Comparison of ENCODE assay signal across 16 cellular contexts in the genomic region with DNA sequence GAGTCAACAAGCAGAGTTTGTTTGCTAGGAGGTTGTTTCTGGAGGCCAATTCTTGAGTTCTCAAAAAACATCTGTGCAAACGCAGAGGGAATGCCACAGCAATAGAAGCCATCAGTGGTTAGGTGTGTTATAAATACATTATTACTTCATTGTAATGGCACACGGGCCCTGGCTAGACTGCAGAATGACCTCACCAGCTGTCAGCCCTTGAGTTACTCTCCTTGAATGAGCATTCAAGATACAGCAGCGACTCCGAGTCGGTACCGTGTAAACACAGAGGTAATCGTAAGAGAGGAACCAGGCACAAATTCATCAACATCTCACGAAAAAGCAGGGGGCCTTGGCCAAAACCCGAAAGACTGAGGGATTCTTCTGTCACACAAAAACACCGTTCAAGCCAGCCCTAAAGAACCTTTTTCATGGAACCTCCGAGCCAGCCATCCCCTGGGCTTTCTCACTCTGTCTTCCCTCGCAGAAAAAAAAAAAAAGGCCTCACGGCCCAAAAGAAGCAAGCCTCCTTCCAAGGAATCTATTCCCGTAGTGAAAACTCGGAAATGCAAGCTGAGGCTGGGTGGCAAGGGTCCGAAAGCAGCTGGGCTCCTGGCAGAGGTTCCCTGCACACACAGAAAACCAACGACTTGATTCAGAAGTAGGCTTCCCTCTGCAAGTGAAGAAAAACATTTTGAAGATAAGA.
DNase-seq lines count a peak whose midpoint lies in the region; ATAC-seq and TF ChIP-seq lines count a peak whose summit lies in the region.
"Had no signal": no experiment of that assay in that cellular context is flagged by ENCODE, and none has a peak within 500 bp of the region (broad histone marks: within the 10 kb centered on the region; RNA-seq: fewer than 3 reads in every experiment).

No MANE protein-coding gene starts in this region.

- H3K4me3 ChIP-seq in MG63 (peak overlapping the region; percentile 8; the same call in 1 of the 2 replicates), SJCRH30 (no peak overlapping the region), left lung (no peak overlapping the region), thyroid gland (replicated peaks in 1 of 3) (no peak overlapping the region)
- H3K4me3 ChIP-seq in effector memory CD4-positive, alpha-beta T cell (ENCODE audit: insufficient read depth, low read depth, low read length, poor library complexity, severe bottlenecking) = no peak overlapping the region
- H3K4me3 ChIP-seq: GM12878 had no signal

- DNase-seq in MG63 = peak; percentile 71
- peak; percentile 44 to 65 for DNase-seq in SJCRH30
- DNase-seq in left lung = no peak
- DNase-seq in thyroid gland = peak; percentile 78 to 80
- DNase-seq in effector memory CD4-positive, alpha-beta T cell = no peak
- DNase-seq in stimulated activated CD4-positive, alpha-beta T cell treated with anti-CD3 and anti-CD28 coated beads, Interleukin-4, amount 100 ng/mL, for 1 hour = no peak
- no peak for DNase-seq in germinal center (ENCODE audit: low spot score)
- DNase-seq: activated T-cell treated with anti-CD3 and anti-CD28 coated beads for 4 hours, COR-L47, naive B cell, SIG-M5 had no signal

- H3K27ac ChIP-seq in SJCRH30 (0 out of 2 replicates have a peak overlapping the region, but pooled peaks have one; percentile 0), left lung (no peak overlapping the region), thyroid gland (peak overlapping the region in 1 of 3 donors; percentile 60)
- no peak overlapping the region for H3K27ac ChIP-seq in effector memory CD4-positive, alpha-beta T cell (ENCODE audit: insufficient read depth, low read length, poor library complexity, severe bottlenecking)
- H3K27ac ChIP-seq: VCaP had no signal

- TF ChIP-seq CTCF in left lung (IDR thresholded peaks at IDR 0.05) (no peak), thyroid gland (IDR thresholded peaks at IDR 0.05) (no peak)

- H3K27me3 ChIP-seq in MG63 (no peaks in the 10 kb centered on the region), SJCRH30 (no peaks in the 10 kb centered on the region), left lung (no peaks in the 10 kb centered on the region), thyroid gland (no peaks in the 10 kb centered on the region)
- no peaks in the 10 kb centered on the region for H3K27me3 ChIP-seq in effector memory CD4-positive, alpha-beta T cell (replicated peaks; ENCODE audit: control insufficient read depth, insufficient read depth, low read length, poor library complexity, severe bottlenecking)

- H3K36me3 ChIP-seq in MG63 (no peaks in the 10 kb centered on the region), SJCRH30 (no peaks in the 10 kb centered on the region), left lung (no peaks in the 10 kb centered on the region), thyroid gland (no peaks in the 10 kb centered on the region)
- H3K36me3 ChIP-seq in effector memory CD4-positive, alpha-beta T cell (ENCODE audit: control insufficient read depth, insufficient read depth, low read length) = no peaks in the 10 kb centered on the region

- ATAC-seq in left lung = peak; percentile 68
- no peak for ATAC-seq in GM21529 (IDR thresholded peaks at IDR 0.05; ENCODE audit: unreplicated experiment)
- ATAC-seq: GM12878; HCT116; stimulated activated memory B cell treated with anti-CD40 and anti-IgM and Interleukin-4, amounts not matched to agents 10 μg/mL and 1 μg/mL and 100 μg/mL, for 72 hours had no signal

- H3K9me3 ChIP-seq in MG63 = no peaks in the 10 kb centered on the region
- H3K9me3 ChIP-seq in SJCRH30 (replicated peaks) = no peaks in the 10 kb centered on the region; the same call in 1 of the 2 replicates
- no peaks in the 10 kb centered on the region for H3K9me3 ChIP-seq in left lung
- H3K9me3 ChIP-seq in thyroid gland = no peaks in the 10 kb centered on the region
- no peaks in the 10 kb centered on the region for H3K9me3 ChIP-seq in effector memory CD4-positive, alpha-beta T cell (ENCODE audit: control insufficient read depth, low read length)

- 4 to 26% methylated on average over 17 of the region's 17 CpGs for WGBS in thyroid gland, 2 donors

- intact Hi-C loops in left lung (cut with DNase I) (no loop called here), thyroid gland (cut with DNase I) (no loop called here)

- no peak for TF ChIP-seq POLR2A in thyroid gland (IDR thresholded peaks at IDR 0.05)

- H3K4me1 ChIP-seq in SJCRH30 (peaks cover 30% of the 10 kb centered on the region), left lung (peaks cover 0 to 9% of the 10 kb centered on the region in 2 donors), thyroid gland (peaks cover 16 to 20% of the 10 kb centered on the region in 2 donors)
- no peaks in the 10 kb centered on the region for H3K4me1 ChIP-seq in effector memory CD4-positive, alpha-beta T cell (ENCODE audit: control insufficient read depth, insufficient read depth, low read length, poor library complexity, severe bottlenecking)

Comparison
In these comparisons a context has a peak if more than half of its experiments do, and no peak if none do; other contexts are left out.
1. DNase-seq: peak in MG63 (single experiment), SJCRH30 (2 of 2) and thyroid gland (2 of 2); none in left lung (0 of 2), effector memory CD4-positive, alpha-beta T cell (0 of 3), stimulated activated CD4-positive, alpha-beta T cell treated with anti-CD3 and anti-CD28 coated beads, Interleukin-4, amount 100 ng/mL, for 1 hour (single experiment) and germinal center (single experiment).